17 cellular contexts compared by ENCODE assay signal in genomic region chr4:14681330-14681729, GRCh38.
DNase-seq lines count a peak whose midpoint lies in the region; ATAC-seq and TF ChIP-seq lines count a peak whose summit lies in the region.
"Had no signal": no experiment of that assay in that cellular context is flagged by ENCODE, and none has a peak within 500 bp of the region (broad histone marks: within the 10 kb centered on the region; RNA-seq: fewer than 3 reads in every experiment).

No MANE protein-coding gene starts in this region.

- CTCF ChIA-PET in SK-N-SH (lab: Yijun Ruan, JAX): no interaction called here

- H3K9me2 ChIP-seq in SK-N-SH: no peaks in the 10 kb centered on the region

- peaks cover 10% of the 10 kb centered on the region for H3K27me3 Mint-ChIP-seq in osteocyte (ENCODE audit: unreplicated experiment)

- no peak overlapping the region for H3K4me3 Mint-ChIP-seq in osteocyte (ENCODE audit: unreplicated experiment)
- H3K4me3 Mint-ChIP-seq: B cell; CD4-positive, alpha-beta T cell; CD8-positive, alpha-beta T cell had no signal

- no peaks in the 10 kb centered on the region for H3K79me2 ChIP-seq in SK-N-SH (ENCODE audit: insufficient read depth)

- no peak for TF ChIP-seq RAD21 in SK-N-SH (IDR thresholded peaks at IDR 0.05; ENCODE audit: low read length)

- no peaks in the 10 kb centered on the region for H3K4me1 Mint-ChIP-seq in osteocyte (ENCODE audit: unreplicated experiment)
- H3K4me1 Mint-ChIP-seq: B cell had no signal

- DNase-seq in DMS53 (lab: John Stamatoyannopoulos, UW): peak; percentile 30
- no peak for DNase-seq in DMS53 treated with DMSO at 0.1 percent for 48 hours (lab: John Stamatoyannopoulos, UW; ENCODE audit: unreplicated experiment)
- peak; percentile 30 for DNase-seq in SK-N-SH
- DNase-seq in osteocyte (ENCODE audit: extremely low spot score, unreplicated experiment): no peak
- DNase-seq: AML-193; Caco-2; Calu3; CD4-positive, alpha-beta T cell; CD8-positive, alpha-beta T cell; DMS79 treated with DMSO at 0.1 percent for 48 hours; GF-D8 had no signal

- 16% methylated on average over 4 of the region's 4 CpGs for WGBS in SK-N-SH (ENCODE audit: low lambda C conversion rate)

- TF ChIP-seq EP300 in SK-N-SH (IDR thresholded peaks at IDR 0.05; ENCODE audit: borderline replicate concordance in 1 of 2, low read depth in 1 of 2, low read length in 1 of 2): no peak

- H3K4me1 ChIP-seq in SK-N-SH (ENCODE audit: control insufficient read depth in 1 of 2, insufficient read depth in 2 of 2, low read depth in 1 of 2, low read length in 1 of 2): no peaks in the 10 kb centered on the region; a peak in 1 of 4 replicates
- H3K4me1 ChIP-seq: A549, Caco-2 had no signal

- TF ChIP-seq CTCF in SK-N-SH (IDR thresholded peaks at IDR 0.05) (no peak), osteocyte (IDR thresholded peaks at IDR 0.05) (no peak)

- H3K36me3 Mint-ChIP-seq in osteocyte (ENCODE audit: unreplicated experiment): no peaks in the 10 kb centered on the region
- H3K36me3 Mint-ChIP-seq: CD8-positive, alpha-beta T cell had no signal

- no peak overlapping the region for H3K27ac Mint-ChIP-seq in osteocyte (ENCODE audit: unreplicated experiment)
- H3K27ac Mint-ChIP-seq: B cell; CD4-positive, alpha-beta T cell; CD8-positive, alpha-beta T cell had no signal

- H3K9me3 ChIP-seq in SK-N-SH: no peaks in the 10 kb centered on the region
- H3K9me3 ChIP-seq: A549, Caco-2 had no signal

- peaks cover 8% of the 10 kb centered on the region for H3K9me3 Mint-ChIP-seq in osteocyte (ENCODE audit: unreplicated experiment)
- H3K9me3 Mint-ChIP-seq: CD8-positive, alpha-beta T cell had no signal

- POLR2A ChIA-PET in SK-N-SH (lab: Yijun Ruan, JAX): no interaction called here

- no peaks in the 10 kb centered on the region for H3K36me3 ChIP-seq in SK-N-SH (replicated peaks in 1 of 2; ENCODE audit: control insufficient read depth in 1 of 2, insufficient read depth in 2 of 2, low read length in 1 of 2)
- H3K36me3 ChIP-seq: BLaER1 treated with 17β-estradiol and CSF1 and Interleukin-3, amounts not matched to agents 10 nM and 100 nM had no signal

- no peak overlapping the region for H3K27ac ChIP-seq in SK-N-SH (ENCODE audit: low read depth in 2 of 2, low read length in 1 of 2)
- H3K27ac ChIP-seq: 22Rv1; A549; BLaER1 treated with 17β-estradiol and CSF1 and Interleukin-3, amounts not matched to agents 10 nM and 100 nM; C4-2B had no signal

- no peaks in the 10 kb centered on the region for H3K27me3 ChIP-seq in SK-N-SH (ENCODE audit: insufficient read depth)
- H3K27me3 ChIP-seq: BLaER1 treated with 17β-estradiol and CSF1 and Interleukin-3, amounts not matched to agents 10 nM and 100 nM had no signal

- H3K4me2 ChIP-seq in SK-N-SH: no peak overlapping the region
- H3K4me2 ChIP-seq: A549; BLaER1 treated with 17β-estradiol and CSF1 and Interleukin-3, amounts not matched to agents 10 nM and 100 nM had no signal

- no peaks in the 10 kb centered on the region for H3F3A ChIP-seq in SK-N-SH (replicated peaks; ENCODE audit: insufficient read depth)

- no peaks in the 10 kb centered on the region for H4K20me1 ChIP-seq in SK-N-SH (ENCODE audit: insufficient read depth)
- H4K20me1 ChIP-seq: BLaER1 treated with 17β-estradiol and CSF1 and Interleukin-3, amounts not matched to agents 10 nM and 100 nM had no signal

- H3K9ac ChIP-seq in SK-N-SH: no peak overlapping the region
- H3K9ac ChIP-seq: BLaER1 treated with 17β-estradiol and CSF1 and Interleukin-3, amounts not matched to agents 10 nM and 100 nM had no signal

- H2AFZ ChIP-seq in SK-N-SH (ENCODE audit: low read depth): no peak overlapping the region

- no peak overlapping the region for H3K4me3 ChIP-seq in SK-N-SH (ENCODE audit: low read depth in 2 of 2, low read length in 1 of 2)
- H3K4me3 ChIP-seq: A549; BLaER1 treated with 17β-estradiol and CSF1 and Interleukin-3, amounts not matched to agents 10 nM and 100 nM had no signal

- no peak for ATAC-seq in SK-N-SH treated with all-trans-retinoic acid at 6 μM for 48 hours
- ATAC-seq: A549; CD8-positive, alpha-beta T cell had no signal

TF ChIP-seq in SK-N-SH, 30 proteins besides CTCF, POLR2A, EP300 and RAD21 (continues in another document):
- no peak for TF ChIP-seq MXI1 (IDR thresholded peaks at IDR 0.05; ENCODE audit: low read depth, low read length)
- no peak for TF ChIP-seq SMC3 (IDR thresholded peaks at IDR 0.05; ENCODE audit: low read depth, low read length)
- no peak for TF ChIP-seq CHD2 (IDR thresholded peaks at IDR 0.05; ENCODE audit: low read length, partially characterized antibody)
- no peak for TF ChIP-seq TAF1 (IDR thresholded peaks at IDR 0.05; ENCODE audit: borderline replicate concordance, low read depth, low read length)
- TF ChIP-seq FOXM1 (IDR thresholded peaks at IDR 0.05; ENCODE audit: low read depth): no peak
- TF ChIP-seq TCF12 (IDR thresholded peaks at IDR 0.05): no peak
- TF ChIP-seq ZBTB33 (IDR thresholded peaks at IDR 0.05; ENCODE audit: borderline replicate concordance, low read depth): no peak
- no peak for TF ChIP-seq FOXJ3 (CRISPR knock-in tag; IDR thresholded peaks at IDR 0.05)
- TF ChIP-seq RXRA (IDR thresholded peaks at IDR 0.05; ENCODE audit: borderline replicate concordance, low read depth): no peak
- TF ChIP-seq SIN3A (IDR thresholded peaks at IDR 0.05; ENCODE audit: borderline replicate concordance, low read depth, low read length): no peak
- TF ChIP-seq IRF3 (IDR thresholded peaks at IDR 0.05; ENCODE audit: low read depth, low read length): no peak

TF ChIP-seq in SK-N-SH treated with all-trans-retinoic acid at 6 μM for 48 hours, 23 proteins besides CTCF, POLR2A, EP300 and RAD21 (continues in another document):
- TF ChIP-seq PATZ1 (CRISPR knock-in tag; IDR thresholded peaks at IDR 0.05; ENCODE audit: borderline replicate concordance) (no peak), OSR1 (CRISPR knock-in tag; IDR thresholded peaks at IDR 0.05) (no peak), ZC3H10 (CRISPR knock-in tag; IDR thresholded peaks at IDR 0.05) (no peak), CREB5 (CRISPR knock-in tag; IDR thresholded peaks at IDR 0.05; ENCODE audit: low read depth) (no peak), POU6F1 (CRISPR knock-in tag; IDR thresholded peaks at IDR 0.05; ENCODE audit: borderline replicate concordance, low read depth) (no peak), ZNF8 (CRISPR knock-in tag; IDR thresholded peaks at IDR 0.05) (no peak)

Comparison
In these comparisons a context has a peak if more than half of its experiments do, and no peak if none do; other contexts are left out.
1. DNase-seq: peak in DMS53 (single experiment) and SK-N-SH (single experiment); none in DMS53 treated with DMSO at 0.1 percent for 48 hours (single experiment) and osteocyte (single experiment).